Comparison of ENCODE assay signal across 31 cellular contexts in the genomic region with DNA sequence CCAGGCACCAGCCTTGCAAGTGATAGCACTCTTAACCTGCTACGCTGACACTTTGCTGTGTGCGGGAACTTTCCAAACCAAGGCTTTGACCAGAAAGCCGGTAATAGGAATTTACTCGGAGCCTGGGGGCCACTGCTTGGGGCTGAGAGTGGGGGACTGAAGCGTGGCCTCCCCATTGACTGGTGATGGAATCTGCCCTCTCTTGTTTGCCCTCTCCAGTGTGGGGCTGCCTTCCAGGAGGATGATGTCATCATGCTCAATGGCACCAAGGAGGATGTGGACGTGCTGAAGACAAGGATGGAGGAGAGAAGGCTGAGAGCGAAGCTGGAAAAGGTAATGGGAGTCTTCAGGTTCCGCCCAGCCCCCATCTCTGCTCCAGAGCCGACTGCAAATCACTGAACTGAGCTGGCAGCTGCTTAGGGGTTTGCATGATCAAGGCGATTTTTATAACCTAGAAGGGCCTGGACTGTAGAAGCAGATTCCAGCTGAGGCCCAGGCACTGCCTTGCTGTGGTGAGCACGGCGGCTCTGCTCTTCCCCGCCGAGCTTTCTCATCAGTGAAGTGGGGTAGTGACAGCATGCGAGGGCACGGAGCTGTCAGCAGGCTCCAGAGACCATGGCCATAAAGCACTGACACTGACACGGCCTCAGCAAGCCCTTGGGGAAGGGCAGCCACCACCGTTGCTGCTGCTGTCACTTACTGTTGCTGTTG. TPM values are rescaled to one million over a fixed set of nuclear protein-coding genes. Genes with fewer than 3 reads are reported as not detected.
A peak's percentile ranks its signal among the peaks of the same experiment; 100 is the strongest.
DNase-seq lines count a peak whose midpoint lies in the region; ATAC-seq and TF ChIP-seq lines count a peak whose summit lies in the region.
"Had no signal": no experiment of that assay in that cellular context is flagged by ENCODE, and none has a peak within 500 bp of the region (broad histone marks: within the 10 kb centered on the region; RNA-seq: fewer than 3 reads in every experiment).

No MANE protein-coding gene starts in this region.

- H3K4me1 ChIP-seq in GM23338 (ENCODE audit: insufficient read depth), result no peaks in the 10 kb centered on the region
- H3K4me1 ChIP-seq: BE2C, foreskin keratinocyte, pancreas, spleen had no signal

- no peak for ATAC-seq in GM23338
- ATAC-seq: activated CD8-positive, alpha-beta memory T cell treated with anti-CD3 and anti-CD28 coated beads, Interleukin-2, amount 10 ng/mL, durations not matched to agents 7 days and 5 days; foreskin keratinocyte; mucosa of descending colon; pancreas had no signal

- no peaks in the 10 kb centered on the region for H3K9me2 ChIP-seq in GM23338 (ENCODE audit: insufficient read depth)

- H2AFZ ChIP-seq in GM23338, result no peak overlapping the region
- H2AFZ ChIP-seq: hepatocyte had no signal

- no peaks in the 10 kb centered on the region for H3K79me2 ChIP-seq in GM23338 (replicated peaks; ENCODE audit: insufficient read depth)

- H3K36me3 Mint-ChIP-seq in GM23338 (ENCODE audit: low read depth) (peaks cover 16% of the 10 kb centered on the region), nephron progenitor cell (ENCODE audit: low read depth) (peaks cover 26% of the 10 kb centered on the region)
- peaks cover 80% of the 10 kb centered on the region for H3K36me3 Mint-ChIP-seq in activated T-cell treated with anti-CD3 and anti-CD28 coated beads, Interleukin-2, amount 50 U/mL, for 24 hours (ENCODE audit: low read depth)
- H3K36me3 Mint-ChIP-seq in activated CD4-positive, alpha-beta T cell treated with anti-CD3 and anti-CD28 coated beads, Interleukin-2, amount 10 ng/mL, durations not matched to agents 24 days and 14 days (ENCODE audit: low read depth), result peaks cover 32% of the 10 kb centered on the region

- no peaks in the 10 kb centered on the region for H3K27me3 Mint-ChIP-seq in GM23338 (ENCODE audit: insufficient read depth, low read depth, poor library complexity)
- no peaks in the 10 kb centered on the region for H3K27me3 Mint-ChIP-seq in nephron progenitor cell (ENCODE audit: low read depth, poor library complexity)
- no peaks in the 10 kb centered on the region for H3K27me3 Mint-ChIP-seq in activated T-cell treated with anti-CD3 and anti-CD28 coated beads, Interleukin-2, amount 50 U/mL, for 24 hours
- H3K27me3 Mint-ChIP-seq in activated CD4-positive, alpha-beta T cell treated with anti-CD3 and anti-CD28 coated beads, Interleukin-2, amount 10 ng/mL, durations not matched to agents 24 days and 14 days, result no peaks in the 10 kb centered on the region
- H3K27me3 Mint-ChIP-seq: activated CD4-positive, alpha-beta T cell treated with anti-CD3 and anti-CD28 coated beads, Interleukin-2, amount 10 ng/mL, durations not matched to agents 7 days and 5 days; activated CD8-positive, alpha-beta memory T cell treated with anti-CD3 and anti-CD28 coated beads, Interleukin-2, amount 10 ng/mL, durations not matched to agents 7 days and 5 days; activated naive CD4-positive, alpha-beta T cell treated with anti-CD3 and anti-CD28 coated beads, Interleukin-2, amount 50 U/mL, for 24 hours had no signal

- H3K4me3 ChIP-seq in GM23338, result no peak overlapping the region
- H3K4me3 ChIP-seq: esophagus muscularis mucosa, hepatocyte, mucosa of descending colon, pancreas, right atrium auricular region, spleen had no signal

- peak; percentile 4 for DNase-seq in GM23338 (ENCODE audit: low spot score)
- DNase-seq in amniotic epithelial cell (ENCODE audit: low read depth), result peak; percentile 7
- DNase-seq in islet precursor cell, result peak; percentile 86
- peak; percentile 20 for DNase-seq in nephron progenitor cell
- DNase-seq in activated T-cell treated with anti-CD3 and anti-CD28 coated beads, Interleukin-2, amount 50 U/mL, for 24 hours, result no peak
- no peak for DNase-seq in activated CD4-positive, alpha-beta T cell treated with anti-CD3 and anti-CD28 coated beads, Interleukin-2, amount 10 ng/mL, durations not matched to agents 24 days and 14 days
- DNase-seq in NCI-H69 (lab: John Stamatoyannopoulos, UW), result no peak
- DNase-seq in KBM-7, result no peak
- DNase-seq: activated CD4-positive, alpha-beta T cell treated with anti-CD3 and anti-CD28 coated beads, Interleukin-2, amount 10 ng/mL, durations not matched to agents 7 days and 5 days; activated CD8-positive, alpha-beta memory T cell treated with anti-CD3 and anti-CD28 coated beads, Interleukin-2, amount 10 ng/mL, durations not matched to agents 7 days and 5 days; aorta; BE2C; caudate nucleus; DMS153; foreskin keratinocyte; immature natural killer cell; Kasumi-1; mucosa of descending colon; NCI-H1694; NCI-H510A treated with DMSO at 0.1 percent for 48 hours; pancreas; SHP77; spleen had no signal

- H3K4me1 Mint-ChIP-seq in GM23338, result no peaks in the 10 kb centered on the region
- peaks cover 24% of the 10 kb centered on the region for H3K4me1 Mint-ChIP-seq in nephron progenitor cell
- no peaks in the 10 kb centered on the region for H3K4me1 Mint-ChIP-seq in activated T-cell treated with anti-CD3 and anti-CD28 coated beads, Interleukin-2, amount 50 U/mL, for 24 hours (ENCODE audit: low read depth)
- peaks cover 2% of the 10 kb centered on the region for H3K4me1 Mint-ChIP-seq in activated CD4-positive, alpha-beta T cell treated with anti-CD3 and anti-CD28 coated beads, Interleukin-2, amount 10 ng/mL, durations not matched to agents 24 days and 14 days
- H3K4me1 Mint-ChIP-seq: activated CD8-positive, alpha-beta memory T cell treated with anti-CD3 and anti-CD28 coated beads, Interleukin-2, amount 10 ng/mL, durations not matched to agents 7 days and 5 days; neural crest cell had no signal

- no peaks in the 10 kb centered on the region for H3F3A ChIP-seq in GM23338 (replicated peaks; ENCODE audit: low read depth)

- no peak overlapping the region for H3K4me2 ChIP-seq in GM23338
- H3K4me2 ChIP-seq: hepatocyte had no signal

- H3K27ac Mint-ChIP-seq in GM23338, result no peak overlapping the region
- peak overlapping the region; percentile 95 for H3K27ac Mint-ChIP-seq in nephron progenitor cell
- no peak overlapping the region for H3K27ac Mint-ChIP-seq in activated T-cell treated with anti-CD3 and anti-CD28 coated beads, Interleukin-2, amount 50 U/mL, for 24 hours
- no peak overlapping the region for H3K27ac Mint-ChIP-seq in activated CD4-positive, alpha-beta T cell treated with anti-CD3 and anti-CD28 coated beads, Interleukin-2, amount 10 ng/mL, durations not matched to agents 24 days and 14 days
- H3K27ac Mint-ChIP-seq: activated CD8-positive, alpha-beta memory T cell treated with anti-CD3 and anti-CD28 coated beads, Interleukin-2, amount 10 ng/mL, durations not matched to agents 7 days and 5 days; activated naive CD4-positive, alpha-beta T cell treated with anti-CD3 and anti-CD28 coated beads, Interleukin-2, amount 50 U/mL, for 24 hours; immature natural killer cell had no signal

- no peak overlapping the region for H3K4me3 Mint-ChIP-seq in GM23338
- H3K4me3 Mint-ChIP-seq in nephron progenitor cell, result no peak overlapping the region
- H3K4me3 Mint-ChIP-seq in activated T-cell treated with anti-CD3 and anti-CD28 coated beads, Interleukin-2, amount 50 U/mL, for 24 hours, result no peak overlapping the region
- H3K4me3 Mint-ChIP-seq in activated CD4-positive, alpha-beta T cell treated with anti-CD3 and anti-CD28 coated beads, Interleukin-2, amount 10 ng/mL, durations not matched to agents 24 days and 14 days, result no peak overlapping the region
- H3K4me3 Mint-ChIP-seq: activated CD4-positive, alpha-beta T cell treated with anti-CD3 and anti-CD28 coated beads, Interleukin-2, amount 10 ng/mL, durations not matched to agents 7 days and 5 days; activated CD8-positive, alpha-beta memory T cell treated with anti-CD3 and anti-CD28 coated beads, Interleukin-2, amount 10 ng/mL, durations not matched to agents 7 days and 5 days; activated naive CD4-positive, alpha-beta T cell treated with anti-CD3 and anti-CD28 coated beads, Interleukin-2, amount 50 U/mL, for 24 hours; immature natural killer cell; neural crest cell had no signal

- peaks cover 3% of the 10 kb centered on the region; the same call in 1 of the 2 replicates for H3K36me3 ChIP-seq in GM23338 (ENCODE audit: insufficient read depth)

- no peaks in the 10 kb centered on the region for H3K9me3 Mint-ChIP-seq in GM23338
- peaks cover 3% of the 10 kb centered on the region for H3K9me3 Mint-ChIP-seq in nephron progenitor cell
- peaks cover 4% of the 10 kb centered on the region for H3K9me3 Mint-ChIP-seq in activated T-cell treated with anti-CD3 and anti-CD28 coated beads, Interleukin-2, amount 50 U/mL, for 24 hours
- no peaks in the 10 kb centered on the region for H3K9me3 Mint-ChIP-seq in activated CD4-positive, alpha-beta T cell treated with anti-CD3 and anti-CD28 coated beads, Interleukin-2, amount 10 ng/mL, durations not matched to agents 24 days and 14 days
- H3K9me3 Mint-ChIP-seq: activated CD4-positive, alpha-beta T cell treated with anti-CD3 and anti-CD28 coated beads, Interleukin-2, amount 10 ng/mL, durations not matched to agents 7 days and 5 days; activated naive CD4-positive, alpha-beta T cell treated with anti-CD3 and anti-CD28 coated beads, Interleukin-2, amount 50 U/mL, for 24 hours; neural crest cell had no signal

- TF ChIP-seq CTCF in GM23338 (conservative IDR thresholded peaks at IDR 0.05; ENCODE audit: low read depth in 2 of 2) (no peak), nephron progenitor cell (IDR thresholded peaks at IDR 0.05) (no peak)

- H3K27me3 ChIP-seq in GM23338 (ENCODE audit: insufficient read depth), result no peaks in the 10 kb centered on the region
- H3K27me3 ChIP-seq: BE2C, esophagus muscularis mucosa, foreskin keratinocyte, hepatocyte, pancreas, right atrium auricular region, spleen had no signal

- intact Hi-C loops in activated CD4-positive, alpha-beta T cell treated with anti-CD3 and anti-CD28 coated beads, Interleukin-2, amount 10 ng/mL, durations not matched to agents 24 days and 14 days (cut with micrococcal nuclease), result no loop called here

- in situ Hi-C loops in KBM-7 (cut with MboI; ENCODE audit: low pct_unique_long_range_greater_than_20kb, low sequenced_read_pairs), result no loop called here

- H3K27ac ChIP-seq in GM23338 (ENCODE audit: low read depth), result no peak overlapping the region
- H3K27ac ChIP-seq: foreskin keratinocyte, hepatocyte, pancreas, right atrium auricular region, spleen, VCaP had no signal

- H4K20me1 ChIP-seq in GM23338 (replicated peaks; ENCODE audit: insufficient read depth), result peaks cover 8% of the 10 kb centered on the region; the same call in 1 of the 2 replicates

RNA-seq across cellular contexts. Expression of gene FAM209A, which starts 11.3 kb away (rescaled TPM):
- not detected in 2 replicates for total RNA-seq in GM23338 (2014; rRNA removed; shearing (Covaris generic))
- not detected in 2 replicates for polyA plus RNA-seq in GM23338 (2016; fragmentation: Nextera tagmentation; extraction: Ambion mirVana)
- total RNA-seq in activated CD4-positive, alpha-beta T cell treated with anti-CD3 and anti-CD28 coated beads, Interleukin-2, amount 10 ng/mL, durations not matched to agents 24 days and 14 days, result 0.90 and 1.2 TPM in 2 replicates
- total RNA-seq: foreskin keratinocyte, hepatocyte, right atrium auricular region, ureter had no signal
- polyA plus RNA-seq: hepatocyte had no signal

RNA-seq across cellular contexts. Expression of gene FAM209B, which starts 19.8 kb away (rescaled TPM):
- total RNA-seq in GM23338 (2014; rRNA removed; shearing (Covaris generic)), result not detected in 2 replicates
- polyA plus RNA-seq in GM23338 (2016; fragmentation: Nextera tagmentation; extraction: Ambion mirVana), result 0.68 and 1.1 TPM in 2 replicates
- total RNA-seq in activated CD4-positive, alpha-beta T cell treated with anti-CD3 and anti-CD28 coated beads, Interleukin-2, amount 10 ng/mL, durations not matched to agents 24 days and 14 days, result 1.3 and 1.5 TPM in 2 replicates
- total RNA-seq: hepatocyte, mucosa of descending colon, neural crest cell, right atrium auricular region, subcutaneous adipose tissue, ureter had no signal
- polyA plus RNA-seq: hepatocyte had no signal

RNA-seq across cellular contexts. Expression of gene RTF2, which starts 44.8 kb away (rescaled TPM):
- total RNA-seq in GM23338 (2014; rRNA removed; shearing (Covaris generic)), result 28.2 and 41.1 TPM in 2 replicates
- polyA plus RNA-seq in GM23338 (2016; fragmentation: Nextera tagmentation; extraction: Ambion mirVana), result 53.1 and 53.7 TPM in 2 replicates
- total RNA-seq in activated CD4-positive, alpha-beta T cell treated with anti-CD3 and anti-CD28 coated beads, Interleukin-2, amount 10 ng/mL, durations not matched to agents 24 days and 14 days, result 92.3 and 96.5 TPM in 2 replicates

Comparison
In these comparisons a context has a peak if more than half of its experiments do, and no peak if none do; other contexts are left out.
1. DNase-seq: peak in GM23338 (single experiment), amniotic epithelial cell (single experiment), islet precursor cell (single experiment) and nephron progenitor cell (single experiment); none in activated T-cell treated with anti-CD3 and anti-CD28 coated beads, Interleukin-2, amount 50 U/mL, for 24 hours (single experiment), activated CD4-positive, alpha-beta T cell treated with anti-CD3 and anti-CD28 coated beads, Interleukin-2, amount 10 ng/mL, durations not matched to agents 24 days and 14 days (single experiment), NCI-H69 (single experiment) and KBM-7 (single experiment).